8 cellular contexts compared by ENCODE assay signal in genomic region chr12:82357845-82358199, GRCh38. TPM values are rescaled to one million over a fixed set of nuclear protein-coding genes. Genes with fewer than 3 reads are reported as not detected.
A peak's percentile ranks its signal among the peaks of the same experiment; 100 is the strongest.
DNase-seq lines count a peak whose midpoint lies in the region; ATAC-seq lines count a peak whose summit lies in the region.

No MANE protein-coding gene starts in this region.

- peaks cover 27% of the 10 kb centered on the region for H3K4me1 ChIP-seq in BLaER1

- DNase-seq in LoVo (ENCODE audit: low spot score) (peak; percentile 5), NCI-H774 (lab: John Stamatoyannopoulos, UW) (no peak)
- no peak for DNase-seq in natural killer cell treated with Interleukin-12 subunit alpha and Interleukin-12 subunit beta and Interleukin-15 and Interleukin-18, amount 100 ng/mL, for 72 hours (ENCODE audit: low spot score)
- DNase-seq in activated CD4-positive, alpha-beta T cell treated with anti-CD3 and anti-CD28 coated beads, Interleukin-2, amount 50 U/mL, for 1 hour, result no peak

- H3K36me3 Mint-ChIP-seq in natural killer cell treated with Interleukin-12 subunit alpha and Interleukin-12 subunit beta and Interleukin-15 and Interleukin-18, amount 100 ng/mL, for 72 hours, result peaks cover 35% of the 10 kb centered on the region

- peaks cover 6% of the 10 kb centered on the region; the same call in 1 of the 2 replicates for H4K20me1 ChIP-seq in BLaER1

- peaks cover 26 to 54% of the 10 kb centered on the region in 2 donors for H3K4me1 Mint-ChIP-seq in natural killer cell treated with Interleukin-12 subunit alpha and Interleukin-12 subunit beta and Interleukin-15 and Interleukin-18, amount 100 ng/mL, for 72 hours (ENCODE audit: low read depth in 2 of 2)

- no peaks in the 10 kb centered on the region for H3K9me3 Mint-ChIP-seq in natural killer cell treated with Interleukin-12 subunit alpha and Interleukin-12 subunit beta and Interleukin-15 and Interleukin-18, amount 100 ng/mL, for 72 hours

- H3K27ac ChIP-seq in BLaER1, result peak overlapping the region; percentile 98
- peak overlapping the region; percentile 99 for H3K27ac ChIP-seq in cingulate gyrus (ENCODE audit: low read depth, low read length)

- H3K4me3 Mint-ChIP-seq in natural killer cell treated with Interleukin-12 subunit alpha and Interleukin-12 subunit beta and Interleukin-15 and Interleukin-18, amount 100 ng/mL, for 72 hours, result peak overlapping the region; percentile 99

- no peaks in the 10 kb centered on the region; the same call in 1 of the 2 replicates for H3K9me3 ChIP-seq in BLaER1

- H3K9ac ChIP-seq in BLaER1, result peak overlapping the region; percentile 95

- H3K4me3 ChIP-seq in BLaER1, result peak overlapping the region; percentile 86

- no peak for ATAC-seq in natural killer cell treated with Interleukin-12 subunit alpha and Interleukin-12 subunit beta and Interleukin-15 and Interleukin-18, amount 100 ng/mL, for 72 hours
- ATAC-seq in GM18517 (IDR thresholded peaks at IDR 0.05; ENCODE audit: unreplicated experiment), result no peak
- no peak for ATAC-seq in HG03354 (IDR thresholded peaks at IDR 0.05; ENCODE audit: poor library complexity, severe bottlenecking, unreplicated experiment)

- H3K36me3 ChIP-seq in BLaER1, result peaks cover 37% of the 10 kb centered on the region

- H3K4me2 ChIP-seq in BLaER1, result peak overlapping the region; percentile 73

- no peaks in the 10 kb centered on the region for H3K27me3 Mint-ChIP-seq in natural killer cell treated with Interleukin-12 subunit alpha and Interleukin-12 subunit beta and Interleukin-15 and Interleukin-18, amount 100 ng/mL, for 72 hours

- no peaks in the 10 kb centered on the region for H3K27me3 ChIP-seq in BLaER1

- H3K27ac Mint-ChIP-seq in natural killer cell treated with Interleukin-12 subunit alpha and Interleukin-12 subunit beta and Interleukin-15 and Interleukin-18, amount 100 ng/mL, for 72 hours, result peak overlapping the region; percentile 97 to 99

RNA-seq across cellular contexts. Expression of gene CCDC59, which starts 0.4 kb away (rescaled TPM):
- total RNA-seq in natural killer cell treated with Interleukin-12 subunit alpha and Interleukin-12 subunit beta and Interleukin-15 and Interleukin-18, amount 100 ng/mL, for 72 hours, result 10 to 100 TPM; 60.8 to 83.3 TPM

RNA-seq across cellular contexts. Expression of gene METTL25, which starts 0.5 kb away (rescaled TPM):
- total RNA-seq in natural killer cell treated with Interleukin-12 subunit alpha and Interleukin-12 subunit beta and Interleukin-15 and Interleukin-18, amount 100 ng/mL, for 72 hours, result 10 to 100 TPM; 10.1 to 10.5 TPM
